In the genomic region with DNA sequence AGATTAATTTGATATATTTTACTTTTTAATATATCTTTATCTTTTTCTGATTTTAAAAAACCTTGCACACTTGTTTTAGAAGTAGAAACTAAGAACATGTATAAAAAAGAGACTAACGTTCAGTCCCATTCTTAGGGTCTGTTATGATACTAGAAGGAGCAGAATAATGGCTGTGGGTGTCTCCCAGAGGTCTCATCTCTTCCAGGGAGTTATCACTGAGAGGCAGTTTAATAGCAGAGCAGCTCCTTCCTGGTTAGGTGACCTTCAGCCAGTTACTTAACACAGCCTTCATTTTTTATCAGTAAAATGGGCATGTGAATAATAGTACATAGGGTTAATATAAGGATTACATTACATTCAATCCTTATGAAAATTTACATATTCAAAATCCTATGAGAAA, we compare ENCODE assay signal across 2 cellular contexts.
TF ChIP-seq lines count a peak whose summit lies in the region.

No MANE protein-coding gene starts in this region.

TF ChIP-seq in liver, 16 proteins besides CTCF, POLR2A, EP300 and RAD21:
- TF ChIP-seq JUND (IDR thresholded peaks at IDR 0.05) = no peak
- TF ChIP-seq, protein P1, sequence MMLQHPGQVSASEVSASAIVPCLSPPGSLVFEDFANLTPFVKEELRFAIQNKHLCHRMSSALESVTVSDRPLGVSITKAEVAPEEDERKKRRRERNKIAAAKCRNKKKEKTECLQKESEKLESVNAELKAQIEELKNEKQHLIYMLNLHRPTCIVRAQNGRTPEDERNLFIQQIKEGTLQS (IDR thresholded peaks at IDR 0.05) = no peak
- no peak for TF ChIP-seq FOXA1 (IDR thresholded peaks at IDR 0.05)
- TF ChIP-seq SP1 (IDR thresholded peaks at IDR 0.05) = no peak
- TF ChIP-seq HNF4A (conservative IDR thresholded peaks at IDR 0.05) = no peak
- TF ChIP-seq YY1 (IDR thresholded peaks at IDR 0.05) = no peak
- TF ChIP-seq NR2F2 (IDR thresholded peaks at IDR 0.05) = no peak
- TF ChIP-seq, protein P2, sequence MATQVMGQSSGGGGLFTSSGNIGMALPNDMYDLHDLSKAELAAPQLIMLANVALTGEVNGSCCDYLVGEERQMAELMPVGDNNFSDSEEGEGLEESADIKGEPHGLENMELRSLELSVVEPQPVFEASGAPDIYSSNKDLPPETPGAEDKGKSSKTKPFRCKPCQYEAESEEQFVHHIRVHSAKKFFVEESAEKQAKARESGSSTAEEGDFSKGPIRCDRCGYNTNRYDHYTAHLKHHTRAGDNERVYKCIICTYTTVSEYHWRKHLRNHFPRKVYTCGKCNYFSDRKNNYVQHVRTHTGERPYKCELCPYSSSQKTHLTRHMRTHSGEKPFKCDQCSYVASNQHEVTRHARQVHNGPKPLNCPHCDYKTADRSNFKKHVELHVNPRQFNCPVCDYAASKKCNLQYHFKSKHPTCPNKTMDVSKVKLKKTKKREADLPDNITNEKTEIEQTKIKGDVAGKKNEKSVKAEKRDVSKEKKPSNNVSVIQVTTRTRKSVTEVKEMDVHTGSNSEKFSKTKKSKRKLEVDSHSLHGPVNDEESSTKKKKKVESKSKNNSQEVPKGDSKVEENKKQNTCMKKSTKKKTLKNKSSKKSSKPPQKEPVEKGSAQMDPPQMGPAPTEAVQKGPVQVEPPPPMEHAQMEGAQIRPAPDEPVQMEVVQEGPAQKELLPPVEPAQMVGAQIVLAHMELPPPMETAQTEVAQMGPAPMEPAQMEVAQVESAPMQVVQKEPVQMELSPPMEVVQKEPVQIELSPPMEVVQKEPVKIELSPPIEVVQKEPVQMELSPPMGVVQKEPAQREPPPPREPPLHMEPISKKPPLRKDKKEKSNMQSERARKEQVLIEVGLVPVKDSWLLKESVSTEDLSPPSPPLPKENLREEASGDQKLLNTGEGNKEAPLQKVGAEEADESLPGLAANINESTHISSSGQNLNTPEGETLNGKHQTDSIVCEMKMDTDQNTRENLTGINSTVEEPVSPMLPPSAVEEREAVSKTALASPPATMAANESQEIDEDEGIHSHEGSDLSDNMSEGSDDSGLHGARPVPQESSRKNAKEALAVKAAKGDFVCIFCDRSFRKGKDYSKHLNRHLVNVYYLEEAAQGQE (IDR thresholded peaks at IDR 0.05) = no peak
- no peak for TF ChIP-seq HNF4G (IDR thresholded peaks at IDR 0.05)
- TF ChIP-seq, protein P3, sequence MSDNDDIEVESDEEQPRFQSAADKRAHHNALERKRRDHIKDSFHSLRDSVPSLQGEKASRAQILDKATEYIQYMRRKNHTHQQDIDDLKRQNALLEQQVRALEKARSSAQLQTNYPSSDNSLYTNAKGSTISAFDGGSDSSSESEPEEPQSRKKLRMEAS (IDR thresholded peaks at IDR 0.05) = no peak

TF ChIP-seq in HepG2, 621 proteins besides CTCF, POLR2A, EP300 and RAD21:
- TF ChIP-seq ZSCAN22 (CRISPR knock-in tag; IDR thresholded peaks at IDR 0.05) (no peak), ZNF737 (CRISPR knock-in tag; IDR thresholded peaks at IDR 0.05; ENCODE audit: borderline replicate concordance) (no peak), HMG20B (CRISPR knock-in tag; conservative IDR thresholded peaks at IDR 0.05) (no peak), PAWR (CRISPR knock-in tag; IDR thresholded peaks at IDR 0.05; ENCODE audit: borderline replicate concordance) (no peak), NAIF1 (CRISPR knock-in tag; IDR thresholded peaks at IDR 0.05; ENCODE audit: borderline replicate concordance) (no peak), ZNF143 (CRISPR knock-in tag; IDR thresholded peaks at IDR 0.05) (no peak), ZC3H13 (CRISPR knock-in tag; IDR thresholded peaks at IDR 0.05) (no peak), ZNF232 (CRISPR knock-in tag; IDR thresholded peaks at IDR 0.05; ENCODE audit: borderline replicate concordance) (no peak)
- TF ChIP-seq, protein P2 (IDR thresholded peaks at IDR 0.05; ENCODE audit: borderline replicate concordance in 1 of 2, low read depth in 1 of 2, low read length in 2 of 2) = no peak
- TF ChIP-seq, protein P4, sequence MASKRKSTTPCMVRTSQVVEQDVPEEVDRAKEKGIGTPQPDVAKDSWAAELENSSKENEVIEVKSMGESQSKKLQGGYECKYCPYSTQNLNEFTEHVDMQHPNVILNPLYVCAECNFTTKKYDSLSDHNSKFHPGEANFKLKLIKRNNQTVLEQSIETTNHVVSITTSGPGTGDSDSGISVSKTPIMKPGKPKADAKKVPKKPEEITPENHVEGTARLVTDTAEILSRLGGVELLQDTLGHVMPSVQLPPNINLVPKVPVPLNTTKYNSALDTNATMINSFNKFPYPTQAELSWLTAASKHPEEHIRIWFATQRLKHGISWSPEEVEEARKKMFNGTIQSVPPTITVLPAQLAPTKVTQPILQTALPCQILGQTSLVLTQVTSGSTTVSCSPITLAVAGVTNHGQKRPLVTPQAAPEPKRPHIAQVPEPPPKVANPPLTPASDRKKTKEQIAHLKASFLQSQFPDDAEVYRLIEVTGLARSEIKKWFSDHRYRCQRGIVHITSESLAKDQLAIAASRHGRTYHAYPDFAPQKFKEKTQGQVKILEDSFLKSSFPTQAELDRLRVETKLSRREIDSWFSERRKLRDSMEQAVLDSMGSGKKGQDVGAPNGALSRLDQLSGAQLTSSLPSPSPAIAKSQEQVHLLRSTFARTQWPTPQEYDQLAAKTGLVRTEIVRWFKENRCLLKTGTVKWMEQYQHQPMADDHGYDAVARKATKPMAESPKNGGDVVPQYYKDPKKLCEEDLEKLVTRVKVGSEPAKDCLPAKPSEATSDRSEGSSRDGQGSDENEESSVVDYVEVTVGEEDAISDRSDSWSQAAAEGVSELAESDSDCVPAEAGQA (IDR thresholded peaks at IDR 0.05; ENCODE audit: low read depth) = no peak
- TF ChIP-seq, protein P4 (CRISPR knock-in tag; IDR thresholded peaks at IDR 0.05; ENCODE audit: borderline replicate concordance) = no peak
- TF ChIP-seq, protein P5, sequence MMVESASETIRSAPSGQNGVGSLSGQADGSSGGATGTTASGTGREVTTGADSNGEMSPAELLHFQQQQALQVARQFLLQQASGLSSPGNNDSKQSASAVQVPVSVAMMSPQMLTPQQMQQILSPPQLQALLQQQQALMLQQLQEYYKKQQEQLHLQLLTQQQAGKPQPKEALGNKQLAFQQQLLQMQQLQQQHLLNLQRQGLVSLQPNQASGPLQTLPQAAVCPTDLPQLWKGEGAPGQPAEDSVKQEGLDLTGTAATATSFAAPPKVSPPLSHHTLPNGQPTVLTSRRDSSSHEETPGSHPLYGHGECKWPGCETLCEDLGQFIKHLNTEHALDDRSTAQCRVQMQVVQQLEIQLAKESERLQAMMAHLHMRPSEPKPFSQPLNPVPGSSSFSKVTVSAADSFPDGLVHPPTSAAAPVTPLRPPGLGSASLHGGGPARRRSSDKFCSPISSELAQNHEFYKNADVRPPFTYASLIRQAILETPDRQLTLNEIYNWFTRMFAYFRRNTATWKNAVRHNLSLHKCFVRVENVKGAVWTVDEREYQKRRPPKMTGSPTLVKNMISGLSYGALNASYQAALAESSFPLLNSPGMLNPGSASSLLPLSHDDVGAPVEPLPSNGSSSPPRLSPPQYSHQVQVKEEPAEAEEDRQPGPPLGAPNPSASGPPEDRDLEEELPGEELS (CRISPR knock-in tag; IDR thresholded peaks at IDR 0.05) = no peak
- TF ChIP-seq, protein P6, sequence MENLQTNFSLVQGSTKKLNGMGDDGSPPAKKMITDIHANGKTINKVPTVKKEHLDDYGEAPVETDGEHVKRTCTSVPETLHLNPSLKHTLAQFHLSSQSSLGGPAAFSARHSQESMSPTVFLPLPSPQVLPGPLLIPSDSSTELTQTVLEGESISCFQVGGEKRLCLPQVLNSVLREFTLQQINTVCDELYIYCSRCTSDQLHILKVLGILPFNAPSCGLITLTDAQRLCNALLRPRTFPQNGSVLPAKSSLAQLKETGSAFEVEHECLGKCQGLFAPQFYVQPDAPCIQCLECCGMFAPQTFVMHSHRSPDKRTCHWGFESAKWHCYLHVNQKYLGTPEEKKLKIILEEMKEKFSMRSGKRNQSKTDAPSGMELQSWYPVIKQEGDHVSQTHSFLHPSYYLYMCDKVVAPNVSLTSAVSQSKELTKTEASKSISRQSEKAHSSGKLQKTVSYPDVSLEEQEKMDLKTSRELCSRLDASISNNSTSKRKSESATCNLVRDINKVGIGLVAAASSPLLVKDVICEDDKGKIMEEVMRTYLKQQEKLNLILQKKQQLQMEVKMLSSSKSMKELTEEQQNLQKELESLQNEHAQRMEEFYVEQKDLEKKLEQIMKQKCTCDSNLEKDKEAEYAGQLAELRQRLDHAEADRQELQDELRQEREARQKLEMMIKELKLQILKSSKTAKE (CRISPR knock-in tag; IDR thresholded peaks at IDR 0.05; ENCODE audit: borderline replicate concordance) = no peak
TF ChIP-seq in HepG2: peak in this region for 0.
